1 cellular context compared by ENCODE assay signal in the genomic region with DNA sequence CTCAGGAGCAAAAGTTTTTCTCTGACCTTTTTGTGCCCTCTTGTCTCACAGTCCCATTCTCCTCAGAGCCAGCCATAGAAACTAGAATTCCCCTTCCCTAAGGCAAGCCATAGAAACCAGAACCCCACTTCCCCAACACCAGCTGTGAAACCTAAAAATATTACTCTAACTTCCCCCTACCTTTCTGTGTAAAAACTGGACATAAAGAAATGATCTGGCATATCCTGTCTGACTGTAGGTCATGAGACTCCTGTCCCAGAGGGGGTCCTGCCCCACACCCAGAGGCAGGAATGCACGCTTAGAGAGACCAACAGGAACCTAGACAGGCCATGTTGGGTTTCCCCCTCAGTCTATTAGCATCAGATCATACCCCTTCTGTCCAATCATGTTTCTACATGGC.
TF ChIP-seq lines count a peak whose summit lies in the region.

No MANE protein-coding gene starts in this region.

TF ChIP-seq in GM12878, 131 proteins besides CTCF, POLR2A, EP300 and RAD21 (continued from another document and continues in another):
- no peak for TF ChIP-seq ZBTB40 (IDR thresholded peaks at IDR 0.05; ENCODE audit: borderline replicate concordance)
- TF ChIP-seq, protein P1, sequence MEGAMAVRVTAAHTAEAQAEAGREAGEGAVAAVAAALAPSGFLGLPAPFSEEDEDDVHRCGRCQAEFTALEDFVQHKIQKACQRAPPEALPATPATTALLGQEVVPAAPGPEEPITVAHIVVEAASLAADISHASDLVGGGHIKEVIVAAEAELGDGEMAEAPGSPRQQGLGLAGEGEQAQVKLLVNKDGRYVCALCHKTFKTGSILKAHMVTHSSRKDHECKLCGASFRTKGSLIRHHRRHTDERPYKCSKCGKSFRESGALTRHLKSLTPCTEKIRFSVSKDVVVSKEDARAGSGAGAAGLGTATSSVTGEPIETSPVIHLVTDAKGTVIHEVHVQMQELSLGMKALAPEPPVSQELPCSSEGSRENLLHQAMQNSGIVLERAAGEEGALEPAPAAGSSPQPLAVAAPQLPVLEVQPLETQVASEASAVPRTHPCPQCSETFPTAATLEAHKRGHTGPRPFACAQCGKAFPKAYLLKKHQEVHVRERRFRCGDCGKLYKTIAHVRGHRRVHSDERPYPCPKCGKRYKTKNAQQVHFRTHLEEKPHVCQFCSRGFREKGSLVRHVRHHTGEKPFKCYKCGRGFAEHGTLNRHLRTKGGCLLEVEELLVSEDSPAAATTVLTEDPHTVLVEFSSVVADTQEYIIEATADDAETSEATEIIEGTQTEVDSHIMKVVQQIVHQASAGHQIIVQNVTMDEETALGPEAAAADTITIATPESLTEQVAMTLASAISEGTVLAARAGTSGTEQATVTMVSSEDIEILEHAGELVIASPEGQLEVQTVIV (IDR thresholded peaks at IDR 0.05; ENCODE audit: borderline replicate concordance, partially characterized antibody), result no peak
- peak in 1 of 2 experiments; percentile 67; a peak in 1 of 4 replicates for TF ChIP-seq ETV6 (conservative IDR thresholded peaks at IDR 0.05 in 1 of 2, IDR thresholded peaks at IDR 0.05 in 1 of 2; ENCODE audit: borderline replicate concordance in 1 of 2, low read depth in 1 of 2)
- TF ChIP-seq PAX5 (IDR thresholded peaks at IDR 0.05; ENCODE audit: borderline replicate concordance, low read depth, low read length), result peak; percentile 45; the same call in 1 of the 2 replicates
- TF ChIP-seq PML (IDR thresholded peaks at IDR 0.05; ENCODE audit: low read length), result peak; percentile 46; the same call in 1 of the 2 replicates
- peak; percentile 32; the same call in 1 of the 2 replicates for TF ChIP-seq MTA2 (IDR thresholded peaks at IDR 0.05; ENCODE audit: low read depth)
- TF ChIP-seq TCF7 (IDR thresholded peaks at IDR 0.05; ENCODE audit: borderline replicate concordance), result peak; percentile 61; the same call in 1 of the 2 replicates
- no peak for TF ChIP-seq BMI1 (IDR thresholded peaks at IDR 0.05; ENCODE audit: borderline replicate concordance)
- no peak for TF ChIP-seq RCOR1 (conservative IDR thresholded peaks at IDR 0.05; ENCODE audit: low read depth, low read length)
- peak; percentile 53; the same call in 1 of the 2 replicates for TF ChIP-seq NR2F1 (conservative IDR thresholded peaks at IDR 0.05)
- TF ChIP-seq CREB1 (IDR thresholded peaks at IDR 0.05; ENCODE audit: low read depth), result peak; percentile 53; the same call in 1 of the 2 replicates
- TF ChIP-seq RELA (IDR thresholded peaks at IDR 0.05; ENCODE audit: borderline replicate concordance, partially characterized antibody), result peak; percentile 47
- TF ChIP-seq SMAD1 (IDR thresholded peaks at IDR 0.05; ENCODE audit: low read depth, partially characterized antibody), result no peak
- no peak for TF ChIP-seq TAF1 (IDR thresholded peaks at IDR 0.05; ENCODE audit: borderline replicate concordance, low read depth, low read length)
- TF ChIP-seq, protein P2, sequence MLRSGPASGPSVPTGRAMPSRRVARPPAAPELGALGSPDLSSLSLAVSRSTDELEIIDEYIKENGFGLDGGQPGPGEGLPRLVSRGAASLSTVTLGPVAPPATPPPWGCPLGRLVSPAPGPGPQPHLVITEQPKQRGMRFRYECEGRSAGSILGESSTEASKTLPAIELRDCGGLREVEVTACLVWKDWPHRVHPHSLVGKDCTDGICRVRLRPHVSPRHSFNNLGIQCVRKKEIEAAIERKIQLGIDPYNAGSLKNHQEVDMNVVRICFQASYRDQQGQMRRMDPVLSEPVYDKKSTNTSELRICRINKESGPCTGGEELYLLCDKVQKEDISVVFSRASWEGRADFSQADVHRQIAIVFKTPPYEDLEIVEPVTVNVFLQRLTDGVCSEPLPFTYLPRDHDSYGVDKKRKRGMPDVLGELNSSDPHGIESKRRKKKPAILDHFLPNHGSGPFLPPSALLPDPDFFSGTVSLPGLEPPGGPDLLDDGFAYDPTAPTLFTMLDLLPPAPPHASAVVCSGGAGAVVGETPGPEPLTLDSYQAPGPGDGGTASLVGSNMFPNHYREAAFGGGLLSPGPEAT (IDR thresholded peaks at IDR 0.05; ENCODE audit: low read depth), result peak; percentile 50; the same call in 1 of the 2 replicates
- peak; percentile 88 for TF ChIP-seq RUNX3 (IDR thresholded peaks at IDR 0.05; ENCODE audit: low read length)
- no peak for TF ChIP-seq STAT3 (IDR thresholded peaks at IDR 0.05; ENCODE audit: low read depth, low read length)
- peak; percentile 88 for TF ChIP-seq SKIL (IDR thresholded peaks at IDR 0.05; ENCODE audit: low read depth, poor library complexity, severe bottlenecking)
- peak; percentile 81 to 87 for TF ChIP-seq IKZF2 (IDR thresholded peaks at IDR 0.05)
- TF ChIP-seq ZNF622 (IDR thresholded peaks at IDR 0.05), result no peak
- TF ChIP-seq ZBED1 (IDR thresholded peaks at IDR 0.05; ENCODE audit: borderline replicate concordance), result peak; percentile 67; the same call in 1 of the 2 replicates
- TF ChIP-seq, protein P3, sequence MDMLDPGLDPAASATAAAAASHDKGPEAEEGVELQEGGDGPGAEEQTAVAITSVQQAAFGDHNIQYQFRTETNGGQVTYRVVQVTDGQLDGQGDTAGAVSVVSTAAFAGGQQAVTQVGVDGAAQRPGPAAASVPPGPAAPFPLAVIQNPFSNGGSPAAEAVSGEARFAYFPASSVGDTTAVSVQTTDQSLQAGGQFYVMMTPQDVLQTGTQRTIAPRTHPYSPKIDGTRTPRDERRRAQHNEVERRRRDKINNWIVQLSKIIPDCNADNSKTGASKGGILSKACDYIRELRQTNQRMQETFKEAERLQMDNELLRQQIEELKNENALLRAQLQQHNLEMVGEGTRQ (IDR thresholded peaks at IDR 0.05; ENCODE audit: borderline replicate concordance, low read depth, low read length), result no peak
- no peak for TF ChIP-seq PRDM15 (CRISPR knock-in tag; IDR thresholded peaks at IDR 0.05)
- no peak for TF ChIP-seq E2F4 (IDR thresholded peaks at IDR 0.05; ENCODE audit: low read depth, low read length)
- TF ChIP-seq IRF4 (IDR thresholded peaks at IDR 0.05; ENCODE audit: low read depth, low read length), result peak; percentile 29; the same call in 1 of the 2 replicates
- peak; percentile 80 for TF ChIP-seq CREM (IDR thresholded peaks at IDR 0.05; ENCODE audit: low read depth)
- TF ChIP-seq NR2C2 (IDR thresholded peaks at IDR 0.05; ENCODE audit: borderline replicate concordance, control insufficient read depth, insufficient read length, low read depth), result no peak
- TF ChIP-seq NFIC (IDR thresholded peaks at IDR 0.05; ENCODE audit: low read depth, low read length), result peak; percentile 94
- TF ChIP-seq ATF2 (IDR thresholded peaks at IDR 0.05; ENCODE audit: low read length), result peak; percentile 92
- TF ChIP-seq MEF2B (IDR thresholded peaks at IDR 0.05; ENCODE audit: partially characterized antibody, poor library complexity, severe bottlenecking), result peak; percentile 63
- no peak for TF ChIP-seq SMC3 (IDR thresholded peaks at IDR 0.05; ENCODE audit: borderline replicate concordance, low read length)
- peak; percentile 54; the same call in 1 of the 2 replicates for TF ChIP-seq BCL11A (IDR thresholded peaks at IDR 0.05; ENCODE audit: low read depth, low read length)
- TF ChIP-seq SP1 (IDR thresholded peaks at IDR 0.05; ENCODE audit: low read depth, low read length), result no peak
- peak; percentile 38 to 66; a peak in 2 of 4 replicates for TF ChIP-seq BHLHE40 (IDR thresholded peaks at IDR 0.05; ENCODE audit: borderline replicate concordance in 1 of 2, low read depth in 2 of 2, low read length in 1 of 2)
- no peak for TF ChIP-seq ATF3 (IDR thresholded peaks at IDR 0.05; ENCODE audit: borderline replicate concordance, extremely low read depth, low read depth, low read length)
- peak; percentile 86; the same call in 1 of the 2 replicates for TF ChIP-seq MTA3 (IDR thresholded peaks at IDR 0.05; ENCODE audit: borderline replicate concordance, low read length)
